9 cellular contexts compared by ENCODE assay signal in the genomic region with DNA sequence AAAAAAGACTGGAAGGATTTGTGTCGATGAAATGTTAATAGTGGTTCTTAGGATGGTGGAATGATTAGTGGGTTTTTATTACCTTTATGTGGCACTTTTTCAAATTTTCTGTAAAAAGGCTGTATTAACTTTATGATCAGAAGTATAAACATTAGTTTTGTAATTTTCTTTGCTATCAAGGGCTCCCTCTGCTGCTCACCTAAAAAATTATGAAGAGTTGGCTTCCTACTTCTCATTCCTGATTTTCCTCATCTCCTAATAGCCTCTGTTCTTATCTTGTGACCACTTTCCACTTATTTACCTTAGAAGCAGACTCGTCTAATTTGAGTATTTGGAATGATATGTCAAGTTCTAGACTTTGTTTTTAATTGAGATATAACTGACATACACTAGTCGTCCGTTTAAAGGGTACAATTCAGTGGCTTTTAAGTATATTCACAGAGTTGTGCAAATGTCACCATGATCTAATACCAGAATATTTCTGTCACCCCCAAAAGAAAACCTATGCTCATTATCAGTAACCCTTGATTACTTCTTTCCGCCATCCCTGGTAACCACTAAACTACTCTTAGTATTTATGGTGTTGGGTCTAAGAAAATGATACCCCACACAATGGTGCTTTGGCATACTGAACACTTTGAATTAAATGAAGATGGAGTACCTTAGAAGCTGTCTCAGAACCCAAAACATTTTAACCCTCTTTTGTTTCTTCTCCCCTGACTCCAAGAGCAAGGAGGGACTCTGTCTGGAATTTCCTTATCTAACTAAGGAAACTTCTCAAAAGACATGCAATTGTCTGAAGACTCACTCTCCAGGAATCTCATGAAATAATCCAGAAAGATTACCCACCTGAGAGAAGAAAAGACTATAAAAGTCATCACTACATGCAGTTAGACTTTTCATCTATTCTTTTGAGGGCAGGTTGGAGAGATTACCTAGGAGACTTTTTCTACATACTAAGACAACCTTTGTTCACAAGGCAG.
DNase-seq lines count a peak whose midpoint lies in the region; ATAC-seq and TF ChIP-seq lines count a peak whose summit lies in the region.
"Had no signal": no experiment of that assay in that cellular context is flagged by ENCODE, and none has a peak within 500 bp of the region (broad histone marks: within the 10 kb centered on the region; RNA-seq: fewer than 3 reads in every experiment).

No MANE protein-coding gene starts in this region.

- H3K27ac Mint-ChIP-seq in activated naive CD4-positive, alpha-beta T cell treated with anti-CD3 and anti-CD28 coated beads, Interleukin-2, amount 50 U/mL, for 24 hours: peak overlapping the region; percentile 46
- no peak overlapping the region for H3K27ac Mint-ChIP-seq in activated naive CD4-positive, alpha-beta T cell treated with anti-CD3 and anti-CD28 coated beads, Interleukin-2, amount 50 U/mL, for 72 hours

- H3K36me3 ChIP-seq in Panc1 (ENCODE audit: control insufficient read depth, insufficient read depth, low read length) (no peaks in the 10 kb centered on the region), gastroesophageal sphincter (no peaks in the 10 kb centered on the region), transverse colon (no peaks in the 10 kb centered on the region)

- POLR2A ChIA-PET in Panc1 (lab: Charles Lee): no interaction called here

- ATAC-seq in activated naive CD4-positive, alpha-beta T cell treated with anti-CD3 and anti-CD28 coated beads, Interleukin-2, amount 50 U/mL, for 72 hours: no peak
- ATAC-seq in Panc1 (no peak), gastroesophageal sphincter (no peak), GM18867 (IDR thresholded peaks at IDR 0.05; ENCODE audit: unreplicated experiment) (no peak)

- H3K27ac ChIP-seq in Panc1 (ENCODE audit: low read length): peak overlapping the region; percentile 51
- no peak overlapping the region for H3K27ac ChIP-seq in gastroesophageal sphincter
- H3K27ac ChIP-seq in transverse colon: no peak overlapping the region

- H3K4me1 Mint-ChIP-seq in activated naive CD4-positive, alpha-beta T cell treated with anti-CD3 and anti-CD28 coated beads, Interleukin-2, amount 50 U/mL, for 24 hours: peaks cover 23% of the 10 kb centered on the region

- TF ChIP-seq POLR2A in gastroesophageal sphincter (IDR thresholded peaks at IDR 0.05): no peak
- no peak for TF ChIP-seq POLR2A in transverse colon (IDR thresholded peaks at IDR 0.05)

- H3K36me3 Mint-ChIP-seq in activated naive CD4-positive, alpha-beta T cell treated with anti-CD3 and anti-CD28 coated beads, Interleukin-2, amount 50 U/mL, for 24 hours: peaks cover 12% of the 10 kb centered on the region
- H3K36me3 Mint-ChIP-seq in activated naive CD4-positive, alpha-beta T cell treated with anti-CD3 and anti-CD28 coated beads, Interleukin-2, amount 50 U/mL, for 72 hours: peaks cover 14 to 19% of the 10 kb centered on the region in 2 donors

- no TSS peak for BruUV-seq in Panc1 (replicated peaks; lab: Mats Ljungman, UMichigan)

- peak; percentile 56; the same call in 1 of the 2 replicates for TF ChIP-seq CTCF in Panc1 (IDR thresholded peaks at IDR 0.05)
- peak; percentile 18 to 67 (median 56) for TF ChIP-seq CTCF in gastroesophageal sphincter (IDR thresholded peaks at IDR 0.05)
- peak; percentile 51 to 57 (median 53) for TF ChIP-seq CTCF in transverse colon (IDR thresholded peaks at IDR 0.05)

- in situ Hi-C loops in Panc1 (cut with HindIII; ENCODE audit: low pct_unique_long_range_greater_than_20kb, low sequenced_read_pairs) (no loop called here), transverse colon (cut with MboI; ENCODE audit: low pct_ligation_motif_present in 1 of 4, low pct_unique_long_range_greater_than_20kb in 1 of 4, low sequenced_read_pairs in 3 of 4) (loop anchor here in 2 of 4 donors (25.0 kb wide), 3 partner anchors 380 to 545 kb away; a partner anchor contains a TSS)

- peaks cover 11% of the 10 kb centered on the region for H3K9me3 Mint-ChIP-seq in activated naive CD4-positive, alpha-beta T cell treated with anti-CD3 and anti-CD28 coated beads, Interleukin-2, amount 50 U/mL, for 24 hours
- H3K9me3 Mint-ChIP-seq in activated naive CD4-positive, alpha-beta T cell treated with anti-CD3 and anti-CD28 coated beads, Interleukin-2, amount 50 U/mL, for 72 hours: peaks cover 13 to 18% of the 10 kb centered on the region in 2 donors

- H3K4me3 ChIP-seq in Panc1 (ENCODE audit: low read depth in 2 of 2, low read length in 2 of 2) (no peak overlapping the region), gastroesophageal sphincter (no peak overlapping the region), transverse colon (no peak overlapping the region)

- H3K4me1 ChIP-seq in Panc1 (ENCODE audit: control insufficient read depth, insufficient read depth, low read length) (peaks cover 30% of the 10 kb centered on the region), gastroesophageal sphincter (peaks cover 0 to 39% (median under 1%) of the 10 kb centered on the region in 3 donors), transverse colon (peaks cover 18 to 33% (median 20%) of the 10 kb centered on the region in 4 donors)

- DNase-seq in activated naive CD4-positive, alpha-beta T cell treated with anti-CD3 and anti-CD28 coated beads, Interleukin-2, amount 50 U/mL, for 72 hours (ENCODE audit: low spot score in 2 of 2): no peak
- DNase-seq in Panc1 (ENCODE audit: low read depth, low spot score): no peak
- no peak for DNase-seq in transverse colon
- DNase-seq in mesenteric fat pad (ENCODE audit: low spot score): no peak
- DNase-seq in T-helper 9 cell: no peak
- DNase-seq: stimulated activated CD4-positive, alpha-beta T cell treated with anti-CD3 and anti-CD28 coated beads, Interleukin-4, amount 100 ng/mL, for 24 hours had no signal

- CTCF ChIA-PET in Panc1 (lab: Charles Lee): no interaction called here

- H3K27me3 Mint-ChIP-seq in activated naive CD4-positive, alpha-beta T cell treated with anti-CD3 and anti-CD28 coated beads, Interleukin-2, amount 50 U/mL, for 24 hours: peaks cover 6% of the 10 kb centered on the region

- TF ChIP-seq EP300 in gastroesophageal sphincter (IDR thresholded peaks at IDR 0.05) (no peak), transverse colon (IDR thresholded peaks at IDR 0.05; ENCODE audit: low read depth) (no peak)

- intact Hi-C loops in Panc1 (cut with micrococcal nuclease; ENCODE audit: unreplicated experiment): no loop called here
- intact Hi-C loops in transverse colon (cut with DNase I; ENCODE audit: low total_unique reads): no loop called here

- H3K9me3 ChIP-seq in Panc1 (ENCODE audit: control insufficient read depth, insufficient read depth, low read depth, low read length) (peaks cover 14% of the 10 kb centered on the region), gastroesophageal sphincter (peaks cover 0 to 16% (median 3%) of the 10 kb centered on the region in 3 donors), transverse colon (peaks cover 14 to 16% of the 10 kb centered on the region in 2 donors)

- H3K27me3 ChIP-seq in Panc1 (ENCODE audit: control insufficient read depth, insufficient read depth, low read length) (no peaks in the 10 kb centered on the region), gastroesophageal sphincter (no peaks in the 10 kb centered on the region), transverse colon (no peaks in the 10 kb centered on the region)

- 70 to 72% methylated on average over 5 of the region's 5 CpGs for WGBS in gastroesophageal sphincter (ENCODE audit: low coverage in 1 of 2), 2 donors
- WGBS in transverse colon (ENCODE audit: low coverage in 1 of 2), 2 donors: 61 to 65% methylated on average over 5 of the region's 5 CpGs

- no peak overlapping the region for H3K4me3 Mint-ChIP-seq in activated naive CD4-positive, alpha-beta T cell treated with anti-CD3 and anti-CD28 coated beads, Interleukin-2, amount 50 U/mL, for 24 hours
